In genomic region chr2:190603374-190603773, GRCh38 we compare ENCODE assay signal across 16 cellular contexts. TPM values are rescaled to one million over a fixed set of nuclear protein-coding genes. Genes with fewer than 3 reads are reported as not detected.
DNase-seq lines count a peak whose midpoint lies in the region; ATAC-seq and TF ChIP-seq lines count a peak whose summit lies in the region.
"Had no signal": no experiment of that assay in that cellular context is flagged by ENCODE, and none has a peak within 500 bp of the region (broad histone marks: within the 10 kb centered on the region; RNA-seq: fewer than 3 reads in every experiment).

No MANE protein-coding gene starts in this region.

- ATAC-seq in sciatic nerve (peak; percentile 41), HG02981 (IDR thresholded peaks at IDR 0.05; ENCODE audit: unreplicated experiment) (no peak), GM18519 (IDR thresholded peaks at IDR 0.05; ENCODE audit: low FRiP score, unreplicated experiment) (no peak)
- ATAC-seq: CD8-positive, alpha-beta T cell had no signal

- peak overlapping the region in 58 of 59 donors; percentile 14 to 94 (median 83) for H3K27ac ChIP-seq in dorsolateral prefrontal cortex
- H3K27ac ChIP-seq: SJSA1 had no signal

- intact Hi-C loops in dorsolateral prefrontal cortex (cut with DNase I) = no loop called here
- intact Hi-C loops in sciatic nerve (cut with DNase I) = no loop called here

- H3K4me3 ChIP-seq in dorsolateral prefrontal cortex = peak overlapping the region in 15 of 59 donors; percentile 0 to 45 (median 14)
- H3K4me3 ChIP-seq: SJSA1 had no signal

- DNase-seq in RKO (ENCODE audit: low spot score) (peak; percentile 57), dorsolateral prefrontal cortex (peak in 9 of 10 donors; percentile 9 to 79 (median 59)), medulla oblongata (ENCODE audit: extremely low spot score) (peak; percentile 87), sciatic nerve (ENCODE audit: low spot score) (no peak), H4 (ENCODE audit: low spot score) (no peak)
- DNase-seq: CD8-positive, alpha-beta T cell; DND-41; GF-D8; MV-4-11; NCI-H1436 treated with DMSO at 0.1 percent for 48 hours; NCI-H2081 treated with DMSO at 0.1 percent for 48 hours; NCI-H524 treated with DMSO at 0.1 percent for 48 hours; RPMI8226 had no signal

- no peaks in the 10 kb centered on the region for H3K27me3 ChIP-seq in dorsolateral prefrontal cortex
- H3K27me3 ChIP-seq: SJSA1 had no signal

- TF ChIP-seq CTCF in dorsolateral prefrontal cortex (IDR thresholded peaks at IDR 0.05 in 54 of 56, conservative IDR thresholded peaks at IDR 0.05 in 2 of 56; ENCODE audit: low read depth in 1 of 56, partially characterized antibody in 56 of 56) = peak in 2 of 56 donors; percentile 5 to 14

RNA-seq across cellular contexts. Expression of gene NAB1, which starts 45.5 kb away (rescaled TPM):
- total RNA-seq in dorsolateral prefrontal cortex = 100 to 1,000 TPM in 1 of 120 experiments, 10 to 100 TPM in 119; 42.6 to 115 (median 62.1) TPM
- total RNA-seq in sciatic nerve = 95.7 TPM
- 22.6 and 28.7 TPM in 2 replicates for total RNA-seq in H4 (2014; rRNA removed; shearing (Covaris generic))

Comparison
In these comparisons a context has a peak if more than half of its experiments do, and no peak if none do; other contexts are left out.
1. DNase-seq: peak in RKO (single experiment), dorsolateral prefrontal cortex (9 of 10) and medulla oblongata (single experiment); none in sciatic nerve (single experiment) and H4 (single experiment).